Comparison of ENCODE assay signal across 8 cellular contexts in genomic region chr3:45656575-45657363, GRCh38. TPM values are rescaled to one million over a fixed set of nuclear protein-coding genes. Genes with fewer than 3 reads are reported as not detected.
DNase-seq lines count a peak whose midpoint lies in the region; ATAC-seq and TF ChIP-seq lines count a peak whose summit lies in the region.

No MANE protein-coding gene starts in this region.

- no peaks in the 10 kb centered on the region for H3K36me3 ChIP-seq in liver (ENCODE audit: control insufficient read depth in 4 of 4, insufficient read depth in 3 of 4, low read depth in 1 of 4, low read length in 3 of 4)

- peak overlapping the region in 1 of 2 donors; percentile 64 for H3K27ac ChIP-seq in coronary artery
- H3K27ac ChIP-seq in liver (ENCODE audit: low read depth in 1 of 2, low read length in 2 of 2) = peak overlapping the region; percentile 36 to 79

- peak; percentile 61 for ATAC-seq in HG03432 (IDR thresholded peaks at IDR 0.05; ENCODE audit: unreplicated experiment)

- 35% methylated on average over 14 of the region's 14 CpGs for WGBS in liver

- peak; percentile 99 to 100 for TF ChIP-seq RAD21 in liver (IDR thresholded peaks at IDR 0.05)

- peak overlapping the region in 1 of 2 donors; percentile 25 for H3K9ac ChIP-seq in liver (ENCODE audit: low read depth in 1 of 2, low read length in 2 of 2)

- H3K27me3 ChIP-seq in liver (ENCODE audit: control insufficient read depth in 4 of 4, insufficient read depth in 4 of 4, low read length in 3 of 4) = no peaks in the 10 kb centered on the region

- peaks cover 4 to 45% (median 28%) of the 10 kb centered on the region in 4 donors for H3K4me1 ChIP-seq in liver (ENCODE audit: control insufficient read depth in 4 of 4, insufficient read depth in 4 of 4, low read length in 3 of 4)

- H3K9me3 ChIP-seq in liver (ENCODE audit: control insufficient read depth in 4 of 4, low read length in 3 of 4) = no peaks in the 10 kb centered on the region

- H3K4me3 ChIP-seq in coronary artery (no peak overlapping the region), liver (ENCODE audit: low read depth in 1 of 3, low read length in 3 of 3) (no peak overlapping the region)

- peak; percentile 52 for DNase-seq in NCI-H1436 (lab: John Stamatoyannopoulos, UW)
- DNase-seq in NCI-H1436 treated with DMSO at 0.1 percent for 48 hours (lab: John Stamatoyannopoulos, UW) = no peak
- peak; percentile 76 to 94 for DNase-seq in NCI-H526 (lab: John Stamatoyannopoulos, UW)
- DNase-seq in activated CD4-positive, alpha-beta T cell treated with anti-CD3 and anti-CD28 coated beads for 4 hours = peak; percentile 85 to 86
- peak; percentile 96 for DNase-seq in coronary artery (ENCODE audit: low spot score)
- DNase-seq in stimulated activated CD4-positive, alpha-beta T cell treated with anti-CD3 and anti-CD28 coated beads, TNF-alpha, amount 100 ng/mL, for 24 hours (ENCODE audit: low read depth in 3 of 3) = peak; percentile 70 to 82 (median 78)

- TF ChIP-seq CTCF in coronary artery (IDR thresholded peaks at IDR 0.05) = peak; percentile 85
- TF ChIP-seq CTCF in liver (IDR thresholded peaks at IDR 0.05; ENCODE audit: low read depth, low read length, missing input control) = peak; percentile 99

TF ChIP-seq in liver, 16 proteins besides CTCF, POLR2A, EP300 and RAD21:
- TF ChIP-seq SP1 (IDR thresholded peaks at IDR 0.05) = no peak
- TF ChIP-seq HNF4G (IDR thresholded peaks at IDR 0.05) = no peak
- peak; percentile 23 to 47 for TF ChIP-seq HNF4A (conservative IDR thresholded peaks at IDR 0.05)
- peak; percentile 13 for TF ChIP-seq YY1 (IDR thresholded peaks at IDR 0.05)
- TF ChIP-seq EGR1 (IDR thresholded peaks at IDR 0.05; ENCODE audit: low read depth in 2 of 2) = no peak
- TF ChIP-seq GABPA (IDR thresholded peaks at IDR 0.05 in 1 of 2, conservative IDR thresholded peaks at IDR 0.05 in 1 of 2) = no peak
- no peak for TF ChIP-seq JUND (IDR thresholded peaks at IDR 0.05)
- no peak for TF ChIP-seq REST (IDR thresholded peaks at IDR 0.05)
- peak; percentile 44 to 70 for TF ChIP-seq RXRA (IDR thresholded peaks at IDR 0.05)
- peak; percentile 98 for TF ChIP-seq FOXA2 (IDR thresholded peaks at IDR 0.05)
- peak; percentile 96 for TF ChIP-seq FOXA1 (IDR thresholded peaks at IDR 0.05)

RNA-seq across cellular contexts. Expression of gene SACM1L, which starts 32.4 kb away (rescaled TPM):
- 10 to 100 TPM; 25.5 to 35.5 TPM for total RNA-seq in liver
- 10 to 100 TPM; 12.2 to 15.5 TPM for polyA plus RNA-seq in liver
